ENCODE assay signal across 27 cellular contexts in genomic region chr13:69657676-69658075, GRCh38.
DNase-seq lines count a peak whose midpoint lies in the region; ATAC-seq lines count a peak whose summit lies in the region.
"Had no signal": no experiment of that assay in that cellular context is flagged by ENCODE, and none has a peak within 500 bp of the region (broad histone marks: within the 10 kb centered on the region; RNA-seq: fewer than 3 reads in every experiment).

No MANE protein-coding gene starts in this region.

- no peak overlapping the region for H3K18ac ChIP-seq in trophoblast cell (ENCODE audit: low read length)

- H2AFZ ChIP-seq in trophoblast cell (ENCODE audit: insufficient read depth, low read length, poor library complexity) = no peak overlapping the region

- H3K14ac ChIP-seq in trophoblast cell (ENCODE audit: low read length) = no peak overlapping the region

- H3K79me2 ChIP-seq in trophoblast cell (ENCODE audit: control insufficient read depth, insufficient read depth, low read length, poor library complexity) = no peaks in the 10 kb centered on the region

- no peak overlapping the region for H3K27ac ChIP-seq in trophoblast cell (ENCODE audit: low read depth, low read length)
- H3K27ac ChIP-seq: 22Rv1; A549; BLaER1; BLaER1 treated with 17β-estradiol and CSF1 and Interleukin-3, amounts not matched to agents 10 nM and 100 nM; C4-2B had no signal

- no peaks in the 10 kb centered on the region for H3K4me1 ChIP-seq in trophoblast cell (ENCODE audit: control insufficient read depth in 1 of 2, insufficient read depth in 2 of 2, low read length in 2 of 2)
- H3K4me1 ChIP-seq: A549; BE2C; BLaER1; BLaER1 treated with 17β-estradiol and CSF1 and Interleukin-3, amounts not matched to agents 10 nM and 100 nM; Caco-2 had no signal

- no CpG with 5 or more reads among the region's 2 CpGs for WGBS in trophoblast cell (ENCODE audit: extremely low coverage, insufficient coverage, insufficient read length)

- H3K4me2 ChIP-seq in trophoblast cell (ENCODE audit: low read length) = no peak overlapping the region
- H3K4me2 ChIP-seq: A549; BLaER1; BLaER1 treated with 17β-estradiol and CSF1 and Interleukin-3, amounts not matched to agents 10 nM and 100 nM had no signal

- no peak overlapping the region for H4K8ac ChIP-seq in trophoblast cell (ENCODE audit: low read depth, low read length)

- no peak overlapping the region for H2BK12ac ChIP-seq in trophoblast cell (ENCODE audit: low read length)

- no peak overlapping the region for H2BK120ac ChIP-seq in trophoblast cell (ENCODE audit: insufficient read depth, low read length, poor library complexity)

- H2BK5ac ChIP-seq in trophoblast cell (ENCODE audit: low read depth, low read length, poor library complexity) = no peak overlapping the region

- no peaks in the 10 kb centered on the region for H3K27me3 ChIP-seq in trophoblast cell (ENCODE audit: insufficient read depth, low read length)
- H3K27me3 ChIP-seq: BE2C; BLaER1; BLaER1 treated with 17β-estradiol and CSF1 and Interleukin-3, amounts not matched to agents 10 nM and 100 nM had no signal

- H3K4me3 ChIP-seq in trophoblast cell (ENCODE audit: low read depth, low read length) = no peak overlapping the region
- H3K4me3 ChIP-seq: A549; BLaER1; BLaER1 treated with 17β-estradiol and CSF1 and Interleukin-3, amounts not matched to agents 10 nM and 100 nM had no signal

- ATAC-seq in GM18873 (IDR thresholded peaks at IDR 0.05; ENCODE audit: low FRiP score, unreplicated experiment) = no peak
- ATAC-seq: A549; CD8-positive, alpha-beta T cell had no signal

- no peaks in the 10 kb centered on the region for H3K79me1 ChIP-seq in trophoblast cell (ENCODE audit: low read length)

- no peak overlapping the region for H3K4ac ChIP-seq in trophoblast cell (ENCODE audit: low read depth, low read length)

- no peak overlapping the region for H4K91ac ChIP-seq in trophoblast cell (ENCODE audit: low read depth, low read length)

- no peak overlapping the region for H3K9ac ChIP-seq in trophoblast cell (ENCODE audit: low read length)
- H3K9ac ChIP-seq: BLaER1; BLaER1 treated with 17β-estradiol and CSF1 and Interleukin-3, amounts not matched to agents 10 nM and 100 nM had no signal

- H3K36me3 ChIP-seq in trophoblast cell (ENCODE audit: control insufficient read depth in 1 of 2, insufficient read depth in 2 of 2, low read length in 2 of 2) = no peaks in the 10 kb centered on the region
- H3K36me3 ChIP-seq: BE2C; BLaER1; BLaER1 treated with 17β-estradiol and CSF1 and Interleukin-3, amounts not matched to agents 10 nM and 100 nM had no signal

- no peak overlapping the region for H4K12ac ChIP-seq in trophoblast cell (ENCODE audit: low read depth, low read length)

- H2AK5ac ChIP-seq in trophoblast cell (ENCODE audit: low read length) = no peak overlapping the region

- no peak overlapping the region for H3K23ac ChIP-seq in trophoblast cell (ENCODE audit: low read length)

- peak; percentile 62 to 75 for DNase-seq in trophoblast cell
- DNase-seq: 8988T; ACHN; AML-193; BE2C; C1 segment of cervical spinal cord; Caco-2; Calu3; CD4-positive, alpha-beta memory T cell; CD4-positive, alpha-beta T cell; CD4-positive, CD25-positive, alpha-beta regulatory T cell; CD8-positive, alpha-beta memory T cell; CD8-positive, alpha-beta T cell; COR-L47; DMS 273 treated with DMSO at 0.1 percent for 48 hours; DMS153; DMS53; DMS79; DMS79 treated with DMSO at 0.1 percent for 48 hours; DND-41; EL had no signal

- H3K9me3 ChIP-seq in trophoblast cell (ENCODE audit: insufficient read depth, low read depth, low read length) = no peaks in the 10 kb centered on the region
- H3K9me3 ChIP-seq: A549, BE2C had no signal
